ENCODE assay signal across 11 cellular contexts in genomic region chr18:79871026-79871390, GRCh38.
"Had no signal": no experiment of that assay in that cellular context is flagged by ENCODE, and none has a peak within 500 bp of the region (broad histone marks: within the 10 kb centered on the region; RNA-seq: fewer than 3 reads in every experiment).

No MANE protein-coding gene starts in this region.

- DNase-seq: activated CD4-positive, alpha-beta T cell treated with anti-CD3 and anti-CD28 coated beads for 48 hours; activated naive CD4-positive, alpha-beta T cell treated with anti-CD3 and anti-CD28 coated beads, Interleukin-2, amount 10 ng/mL, durations not matched to agents 7 days and 5 days; mesenchymal stem cell; stimulated activated naive CD8-positive, alpha-beta T cell treated with anti-CD3 and anti-CD28 coated beads, Interleukin-15, amount 100 ng/mL, for 72 hours; uterus had no signal

- H3K4me1 Mint-ChIP-seq: activated naive CD4-positive, alpha-beta T cell treated with anti-CD3 and anti-CD28 coated beads, Interleukin-2, amount 10 ng/mL, durations not matched to agents 7 days and 5 days; stimulated activated naive CD8-positive, alpha-beta T cell treated with anti-CD3 and anti-CD28 coated beads, Interleukin-15, amount 100 ng/mL, for 72 hours; WTC11 had no signal

- H3K27ac Mint-ChIP-seq: activated naive CD4-positive, alpha-beta T cell treated with anti-CD3 and anti-CD28 coated beads, Interleukin-2, amount 10 ng/mL, durations not matched to agents 7 days and 5 days; natural killer cell treated with Interleukin-12 subunit alpha and Interleukin-12 subunit beta and Interleukin-15 and Interleukin-18, amount 100 ng/mL, for 72 hours; stimulated activated naive CD8-positive, alpha-beta T cell treated with anti-CD3 and anti-CD28 coated beads, Interleukin-15, amount 100 ng/mL, for 72 hours; WTC11 had no signal

- H3K27ac ChIP-seq: esophagus muscularis mucosa, left lung, psoas muscle, uterus had no signal

- H3K27me3 Mint-ChIP-seq: natural killer cell treated with Interleukin-12 subunit alpha and Interleukin-12 subunit beta and Interleukin-15 and Interleukin-18, amount 100 ng/mL, for 72 hours; stimulated activated naive CD8-positive, alpha-beta T cell treated with anti-CD3 and anti-CD28 coated beads, Interleukin-15, amount 100 ng/mL, for 72 hours had no signal

- H3K9me3 Mint-ChIP-seq: activated naive CD4-positive, alpha-beta T cell treated with anti-CD3 and anti-CD28 coated beads, Interleukin-2, amount 10 ng/mL, durations not matched to agents 7 days and 5 days; natural killer cell treated with Interleukin-12 subunit alpha and Interleukin-12 subunit beta and Interleukin-15 and Interleukin-18, amount 100 ng/mL, for 72 hours; stimulated activated naive CD8-positive, alpha-beta T cell treated with anti-CD3 and anti-CD28 coated beads, Interleukin-15, amount 100 ng/mL, for 72 hours; WTC11 had no signal

- H3K4me3 ChIP-seq: esophagus muscularis mucosa, left lung, psoas muscle, uterus had no signal

- H3K36me3 Mint-ChIP-seq: activated naive CD4-positive, alpha-beta T cell treated with anti-CD3 and anti-CD28 coated beads, Interleukin-2, amount 10 ng/mL, durations not matched to agents 7 days and 5 days; natural killer cell treated with Interleukin-12 subunit alpha and Interleukin-12 subunit beta and Interleukin-15 and Interleukin-18, amount 100 ng/mL, for 72 hours; WTC11 had no signal

- H3K4me3 Mint-ChIP-seq: activated naive CD4-positive, alpha-beta T cell treated with anti-CD3 and anti-CD28 coated beads, Interleukin-2, amount 10 ng/mL, durations not matched to agents 7 days and 5 days; natural killer cell treated with Interleukin-12 subunit alpha and Interleukin-12 subunit beta and Interleukin-15 and Interleukin-18, amount 100 ng/mL, for 72 hours; stimulated activated naive CD8-positive, alpha-beta T cell treated with anti-CD3 and anti-CD28 coated beads, Interleukin-15, amount 100 ng/mL, for 72 hours; WTC11 had no signal

- ATAC-seq: left lung; psoas muscle; sciatic nerve; stimulated activated naive CD8-positive, alpha-beta T cell treated with anti-CD3 and anti-CD28 coated beads, Interleukin-15, amount 100 ng/mL, for 72 hours; WTC11 had no signal
